In genomic region chr6:106609699-106610098, GRCh38 we compare ENCODE assay signal across 8 cellular contexts.
DNase-seq lines count a peak whose midpoint lies in the region; ATAC-seq and TF ChIP-seq lines count a peak whose summit lies in the region.

No MANE protein-coding gene starts in this region.

- no peak overlapping the region for H3K4me3 ChIP-seq in retinal pigment epithelial cell (ENCODE audit: low read length)

- peak; percentile 49 for TF ChIP-seq CTCF in retinal pigment epithelial cell (conservative IDR thresholded peaks at IDR 0.05; ENCODE audit: low read depth, low read length)

- DNase-seq in stimulated activated CD4-positive, alpha-beta T cell treated with anti-CD3 and anti-CD28 coated beads, Interleukin-15, amount 100 ng/mL, for 24 hours: peak; percentile 18
- DNase-seq in stimulated activated CD4-positive, alpha-beta T cell treated with anti-CD3 and anti-CD28 coated beads, Interleukin-12 subunit alpha, Interleukin-12 subunit beta, amount 100 ng/mL, for 4 hours: no peak
- DNase-seq in NCI-H2171 treated with DMSO at 0.1 percent for 48 hours (lab: John Stamatoyannopoulos, UW) (peak; percentile 5), cerebellar cortex (ENCODE audit: low spot score) (peak; percentile 14), retinal pigment epithelial cell (ENCODE audit: low read depth) (no peak)

- ATAC-seq in HG03025 (IDR thresholded peaks at IDR 0.05; ENCODE audit: low FRiP score, unreplicated experiment) (no peak), HG03196 (IDR thresholded peaks at IDR 0.05; ENCODE audit: unreplicated experiment) (no peak), GM18861 (IDR thresholded peaks at IDR 0.05; ENCODE audit: unreplicated experiment) (no peak)

Comparison
In these comparisons a context has a peak if more than half of its experiments do, and no peak if none do; other contexts are left out.
1. DNase-seq: peak in stimulated activated CD4-positive, alpha-beta T cell treated with anti-CD3 and anti-CD28 coated beads, Interleukin-15, amount 100 ng/mL, for 24 hours (single experiment), NCI-H2171 treated with DMSO at 0.1 percent for 48 hours (single experiment) and cerebellar cortex (single experiment); none in stimulated activated CD4-positive, alpha-beta T cell treated with anti-CD3 and anti-CD28 coated beads, Interleukin-12 subunit alpha, Interleukin-12 subunit beta, amount 100 ng/mL, for 4 hours (single experiment) and retinal pigment epithelial cell (single experiment).